In the genomic region with DNA sequence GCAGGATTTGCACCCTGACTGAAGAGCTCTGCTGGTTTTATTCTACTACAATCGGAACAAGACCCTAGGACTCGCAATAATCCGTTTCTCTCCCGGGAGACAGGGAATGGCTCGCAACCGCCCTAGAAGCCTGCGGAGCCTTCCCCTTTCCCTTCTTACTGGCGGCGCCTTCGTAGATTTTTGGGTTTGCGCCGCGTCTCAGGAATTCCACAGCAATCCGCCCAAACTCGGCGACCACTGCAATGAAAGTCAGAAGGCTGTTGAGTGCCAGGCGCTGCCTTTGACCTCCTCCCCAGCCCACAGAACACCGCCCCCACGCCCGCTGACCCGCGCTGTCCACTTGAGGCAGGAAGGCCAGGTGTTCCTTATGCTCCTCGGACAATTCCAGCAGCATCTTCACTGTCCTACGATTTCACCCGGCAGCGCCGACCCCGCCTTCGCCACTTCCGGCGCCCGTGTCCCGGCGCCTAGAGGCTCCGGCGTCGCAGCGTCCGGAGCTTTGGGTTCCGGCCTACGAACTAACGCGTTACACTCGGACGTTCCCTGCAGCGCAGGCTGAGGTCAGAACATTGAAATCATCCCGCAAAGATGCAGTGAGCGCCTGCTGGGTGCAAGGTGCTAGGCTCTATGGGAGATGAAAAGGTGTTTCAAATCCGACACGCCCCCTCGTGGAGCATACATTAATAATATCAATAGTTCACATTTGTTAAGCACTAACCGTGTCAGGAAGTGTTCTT, we compare ENCODE assay signal across 1 cellular context.
A peak's percentile ranks its signal among the peaks of the same experiment; 100 is the strongest.
TF ChIP-seq lines count a peak whose summit lies in the region.

A gene (minus strand): TSS at position 439 of the 737 bp plus-strand sequence. CDS start 45 bp downstream, at position 394.

TF ChIP-seq in IMR-90, 13 proteins besides CTCF, POLR2A, EP300 and RAD21 (continued from another document):
- TF ChIP-seq, protein P1, sequence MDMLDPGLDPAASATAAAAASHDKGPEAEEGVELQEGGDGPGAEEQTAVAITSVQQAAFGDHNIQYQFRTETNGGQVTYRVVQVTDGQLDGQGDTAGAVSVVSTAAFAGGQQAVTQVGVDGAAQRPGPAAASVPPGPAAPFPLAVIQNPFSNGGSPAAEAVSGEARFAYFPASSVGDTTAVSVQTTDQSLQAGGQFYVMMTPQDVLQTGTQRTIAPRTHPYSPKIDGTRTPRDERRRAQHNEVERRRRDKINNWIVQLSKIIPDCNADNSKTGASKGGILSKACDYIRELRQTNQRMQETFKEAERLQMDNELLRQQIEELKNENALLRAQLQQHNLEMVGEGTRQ (IDR thresholded peaks at IDR 0.05; ENCODE audit: low read depth, low read length) = no peak
- TF ChIP-seq MXI1 (IDR thresholded peaks at IDR 0.05; ENCODE audit: borderline replicate concordance, low read depth, low read length) (no peak), NFE2L2 (IDR thresholded peaks at IDR 0.05; ENCODE audit: low read depth, low read length) (no peak), BHLHE40 (IDR thresholded peaks at IDR 0.05; ENCODE audit: low read depth, low read length) (peak; percentile 51; the same call in 1 of the 2 replicates), FOS (IDR thresholded peaks at IDR 0.05; ENCODE audit: low read depth, low read length) (no peak), MAZ (IDR thresholded peaks at IDR 0.05; ENCODE audit: borderline replicate concordance, low read depth, low read length) (peak; percentile 70)
